14 cellular contexts compared by ENCODE assay signal in the genomic region with DNA sequence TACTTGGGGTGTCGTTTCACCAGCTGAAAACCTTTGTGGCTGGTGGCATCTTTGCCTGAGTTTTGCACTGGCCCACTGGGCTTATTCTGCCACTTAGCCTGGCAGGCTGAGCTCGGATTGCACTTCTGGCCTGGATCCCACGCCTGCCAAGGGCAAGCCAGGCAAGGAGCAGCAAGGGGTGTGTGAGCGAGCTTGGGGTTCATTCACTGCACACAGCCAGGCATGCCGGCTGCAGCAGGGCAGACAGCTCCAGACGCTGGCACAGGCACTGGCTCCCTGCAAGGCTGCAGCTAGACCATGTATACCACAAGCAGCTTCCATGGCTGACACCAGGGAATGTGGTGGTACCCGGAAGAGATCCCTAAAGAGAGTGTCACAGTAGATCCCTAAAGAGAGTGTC.
"Had no signal": no experiment of that assay in that cellular context is flagged by ENCODE, and none has a peak within 500 bp of the region (broad histone marks: within the 10 kb centered on the region; RNA-seq: fewer than 3 reads in every experiment).

No MANE protein-coding gene starts in this region.

- ATAC-seq: activated CD4-positive, alpha-beta T cell treated with anti-CD3 and anti-CD28 coated beads for 36 hours; activated CD8-positive, alpha-beta memory T cell treated with anti-CD3 and anti-CD28 coated beads, Interleukin-2, amount 10 ng/mL, durations not matched to agents 7 days and 5 days; activated CD8-positive, alpha-beta T cell treated with anti-CD3 and anti-CD28 coated beads, Interleukin-2, amount 10 ng/mL, durations not matched to agents 7 days and 5 days; activated naive CD8-positive, alpha-beta T cell treated with anti-CD3 and anti-CD28 coated beads, Interleukin-2, amount 50 U/mL, for 24 hours; left ventricle myocardium superior; naive thymus-derived CD8-positive, alpha-beta T cell had no signal

- DNase-seq: activated B cell treated with CpG ODN at 0.5 μM for 24 hours; activated CD4-positive, alpha-beta T cell treated with anti-CD3 and anti-CD28 coated beads for 36 hours; activated CD8-positive, alpha-beta memory T cell treated with anti-CD3 and anti-CD28 coated beads, Interleukin-2, amount 10 ng/mL, durations not matched to agents 7 days and 5 days; activated CD8-positive, alpha-beta T cell treated with anti-CD3 and anti-CD28 coated beads, Interleukin-2, amount 10 ng/mL, durations not matched to agents 7 days and 5 days; activated naive CD8-positive, alpha-beta T cell treated with anti-CD3 and anti-CD28 coated beads, Interleukin-2, amount 50 U/mL, for 24 hours; activated T-cell treated with anti-CD3 and anti-CD28 coated beads, Interleukin-2, amount 50 U/mL, for 48 hours; cortex of kidney; left cardiac atrium; left ventricle myocardium superior; mammary epithelial cell; midbrain; naive thymus-derived CD8-positive, alpha-beta T cell; stimulated activated naive CD4-positive, alpha-beta T cell; T-helper 2 cell had no signal
